Comparison of ENCODE assay signal across 12 cellular contexts in genomic region chr11:47716692-47717091, GRCh38. TPM values are rescaled to one million over a fixed set of nuclear protein-coding genes. Genes with fewer than 3 reads are reported as not detected.
DNase-seq lines count a peak whose midpoint lies in the region; ATAC-seq and TF ChIP-seq lines count a peak whose summit lies in the region.
"Had no signal": no experiment of that assay in that cellular context is flagged by ENCODE, and none has a peak within 500 bp of the region (broad histone marks: within the 10 kb centered on the region; RNA-seq: fewer than 3 reads in every experiment).

No MANE protein-coding gene starts in this region.

- DNase-seq in Caco-2 (no peak), HCT116 (ENCODE audit: low read depth, low spot score) (no peak), T-cell (no peak), glomerular visceral epithelial cell (ENCODE audit: extremely low spot score) (peak; percentile 4), globus pallidus (ENCODE audit: low spot score) (no peak), posterior cingulate gyrus (no peak)
- DNase-seq: NCI-H146; NK-92 treated with Interleukin-12 subunit alpha and Interleukin-12 subunit beta, amount 100 ng/mL, for 24 hours; T-helper 9 cell had no signal

- H2AFZ ChIP-seq in HCT116 (ENCODE audit: low read depth, low read length, poor library complexity, severe bottlenecking), result no peak overlapping the region

- ATAC-seq in HCT116 (no peak), T-cell (replicated peaks in 1 of 4) (no peak), GM21526 (IDR thresholded peaks at IDR 0.05; ENCODE audit: low FRiP score, unreplicated experiment) (no peak)
- ATAC-seq: stimulated activated memory B cell treated with anti-CD40 and anti-IgM and Interleukin-4, amounts not matched to agents 10 μg/mL and 1 μg/mL and 100 μg/mL, for 72 hours had no signal

- no peak overlapping the region for H3K4me3 Mint-ChIP-seq in Caco-2 (ENCODE audit: unreplicated experiment)
- H3K4me3 Mint-ChIP-seq in T-cell, result no peak overlapping the region
- H3K4me3 Mint-ChIP-seq: central memory CD8-positive, alpha-beta T cell; stimulated activated memory B cell treated with anti-CD40 and anti-IgM and Interleukin-4, amounts not matched to agents 10 μg/mL and 1 μg/mL and 100 μg/mL, for 72 hours had no signal

- H3K27ac ChIP-seq in HCT116 (ENCODE audit: low read depth, low read length), result no peak overlapping the region

- CTCF ChIA-PET in Caco-2 (lab: Charles Lee), result interaction anchor here (0.6 kb wide), 1 partner anchor 68 kb away, joined by 3 read pairs; no protein-coding TSS in a partner anchor
- CTCF ChIA-PET in HCT116 (lab: Charles Lee), result no interaction called here
- CTCF ChIA-PET in T-cell (lab: Charles Lee), result interaction anchor here in 1 of 2 donors (0.6 kb wide), 1 partner anchor 1033 kb away, joined by 3 read pairs; no protein-coding TSS in a partner anchor

- no peaks in the 10 kb centered on the region for H3K9me3 ChIP-seq in Caco-2
- H3K9me3 ChIP-seq in HCT116 (ENCODE audit: control insufficient read depth in 1 of 2, insufficient read depth in 1 of 2, low read depth in 1 of 2, low read length in 2 of 2), result no peaks in the 10 kb centered on the region

- H3K9me3 Mint-ChIP-seq in Caco-2 (ENCODE audit: unreplicated experiment) (no peaks in the 10 kb centered on the region), T-cell (no peaks in the 10 kb centered on the region)
- H3K9me3 Mint-ChIP-seq: central memory CD8-positive, alpha-beta T cell; stimulated activated memory B cell treated with anti-CD40 and anti-IgM and Interleukin-4, amounts not matched to agents 10 μg/mL and 1 μg/mL and 100 μg/mL, for 72 hours had no signal

- H3K27ac Mint-ChIP-seq in Caco-2 (ENCODE audit: unreplicated experiment) (no peak overlapping the region), T-cell (peak overlapping the region; percentile 67 to 81)

- H3K27me3 Mint-ChIP-seq in Caco-2 (ENCODE audit: insufficient read depth, unreplicated experiment) (no peaks in the 10 kb centered on the region), T-cell (no peaks in the 10 kb centered on the region)
- H3K27me3 Mint-ChIP-seq: central memory CD8-positive, alpha-beta T cell; stimulated activated memory B cell treated with anti-CD40 and anti-IgM and Interleukin-4, amounts not matched to agents 10 μg/mL and 1 μg/mL and 100 μg/mL, for 72 hours had no signal

- POLR2A ChIA-PET in Caco-2 (lab: Charles Lee) (no interaction called here), HCT116 (lab: Charles Lee) (interaction anchor here (0.6 to 0.9 kb wide), 2 partner anchors 13 to 22 kb away, joined by 3 to 4 read pairs; no protein-coding TSS in a partner anchor), T-cell (lab: Charles Lee) (interaction anchor here in 1 of 2 donors (0.7 to 0.8 kb wide), 3 partner anchors 9 to 95 kb away, joined by 3 read pairs; no protein-coding TSS in a partner anchor)

- TF ChIP-seq POLR2A in HCT116 (IDR thresholded peaks at IDR 0.05; ENCODE audit: borderline replicate concordance, extremely low read depth, insufficient read depth, insufficient read length), result no peak

- H3K79me2 ChIP-seq in HCT116 (ENCODE audit: insufficient read depth, low read length), result no peaks in the 10 kb centered on the region

- RAD21 ChIA-PET in HCT116 (lab: Charles Lee; ENCODE audit: low non-redundant PET in 1 of 2, low total read pairs in 2 of 2, uncharacterized antibody in 2 of 2, unreplicated experiment in 2 of 2), result no interaction called here

- no peaks in the 10 kb centered on the region for H3K9me2 ChIP-seq in HCT116 (ENCODE audit: insufficient read depth)

- TF ChIP-seq CTCF in Caco-2 (IDR thresholded peaks at IDR 0.05; ENCODE audit: insufficient read depth in 1 of 2, low read depth in 1 of 2, low read length in 1 of 2, severe bottlenecking in 1 of 2, unreplicated experiment in 1 of 2), result peak in 1 of 2 experiments; percentile 8
- no peak for TF ChIP-seq CTCF in HCT116 (IDR thresholded peaks at IDR 0.05 in 2 of 3, conservative IDR thresholded peaks at IDR 0.05 in 1 of 3; ENCODE audit: borderline replicate concordance in 1 of 3, insufficient read depth in 1 of 3, low read depth in 2 of 3, low read length in 2 of 3)

- peaks cover 67% of the 10 kb centered on the region for H3K36me3 Mint-ChIP-seq in Caco-2 (ENCODE audit: insufficient read depth, unreplicated experiment)
- H3K36me3 Mint-ChIP-seq in T-cell, result peaks cover 14% of the 10 kb centered on the region

- no peaks in the 10 kb centered on the region for H4K20me1 ChIP-seq in HCT116 (ENCODE audit: insufficient read depth)

- intact Hi-C loops in Caco-2 (cut with micrococcal nuclease; ENCODE audit: unreplicated experiment), result no loop called here
- intact Hi-C loops in HCT116 (cut with micrococcal nuclease), result no loop called here
- intact Hi-C loops in posterior cingulate gyrus (cut with DNase I), result loop anchor here (5.0 kb wide), 1 partner anchor 51 kb away; the partner anchor contains the start of gene FNBP4

- no peaks in the 10 kb centered on the region for H3K27me3 ChIP-seq in Caco-2 (replicated peaks; ENCODE audit: control insufficient read depth, insufficient read depth, low read length)
- H3K27me3 ChIP-seq in HCT116 (ENCODE audit: insufficient read depth, low read length), result no peaks in the 10 kb centered on the region

- no peaks in the 10 kb centered on the region for H3K36me3 ChIP-seq in Caco-2 (ENCODE audit: control insufficient read depth, insufficient read depth, low read length)
- H3K36me3 ChIP-seq in HCT116 (ENCODE audit: control insufficient read depth in 1 of 2, insufficient read depth in 2 of 2, low read length in 2 of 2), result peaks cover 20 to 37% of the 10 kb centered on the region in 2 experiments

- H3K4me3 ChIP-seq in Caco-2 (ENCODE audit: low read depth, low read length), result no peak overlapping the region
- H3K4me3 ChIP-seq in HCT116 (replicated peaks in 1 of 2; ENCODE audit: low read depth in 1 of 2, low read length in 2 of 2), result no peak overlapping the region

- H3K4me1 ChIP-seq in Caco-2 (no peaks in the 10 kb centered on the region), HCT116 (ENCODE audit: control insufficient read depth in 1 of 2, insufficient read depth in 2 of 2, low read length in 2 of 2) (no peaks in the 10 kb centered on the region)

- no peak overlapping the region for H3K9ac ChIP-seq in HCT116 (ENCODE audit: low read length)

- BruUV-seq in Caco-2 (replicated peaks; lab: Mats Ljungman, UMichigan) (TSS peak; percentile 21), HCT116 (replicated peaks; lab: Mats Ljungman, UMichigan) (no TSS peak)

- H3K4me1 Mint-ChIP-seq in Caco-2 (ENCODE audit: low read depth, unreplicated experiment), result no peaks in the 10 kb centered on the region
- H3K4me1 Mint-ChIP-seq in T-cell, result peaks cover 19 to 23% (median 21%) of the 10 kb centered on the region in 3 donors

- no peak overlapping the region for H3K4me2 ChIP-seq in HCT116 (ENCODE audit: low read length)

- TF ChIP-seq RAD21 in HCT116 (IDR thresholded peaks at IDR 0.05; ENCODE audit: low read depth), result peak; percentile 25; the same call in 1 of the 2 replicates

TF ChIP-seq in HCT116, 20 proteins besides CTCF, POLR2A, EP300 and RAD21:
- TF ChIP-seq MAX (IDR thresholded peaks at IDR 0.05) (no peak), ZNF274 (IDR thresholded peaks at IDR 0.05; ENCODE audit: low read depth, low read length) (no peak), FOSL1 (IDR thresholded peaks at IDR 0.05; ENCODE audit: low read depth) (no peak), SIN3A (IDR thresholded peaks at IDR 0.05; ENCODE audit: low read depth) (no peak), YY1 (IDR thresholded peaks at IDR 0.05; ENCODE audit: extremely low read depth, insufficient replicate concordance, low read depth, low read length) (no peak), EZH2phosphoT487 (IDR thresholded peaks at IDR 0.05; ENCODE audit: borderline replicate concordance) (no peak), TCF7L2 (IDR thresholded peaks at IDR 0.05; ENCODE audit: borderline replicate concordance, extremely low read depth, insufficient read depth, insufficient read length) (no peak), ELF1 (IDR thresholded peaks at IDR 0.05; ENCODE audit: borderline replicate concordance, low read depth) (no peak)
- TF ChIP-seq, protein P1, sequence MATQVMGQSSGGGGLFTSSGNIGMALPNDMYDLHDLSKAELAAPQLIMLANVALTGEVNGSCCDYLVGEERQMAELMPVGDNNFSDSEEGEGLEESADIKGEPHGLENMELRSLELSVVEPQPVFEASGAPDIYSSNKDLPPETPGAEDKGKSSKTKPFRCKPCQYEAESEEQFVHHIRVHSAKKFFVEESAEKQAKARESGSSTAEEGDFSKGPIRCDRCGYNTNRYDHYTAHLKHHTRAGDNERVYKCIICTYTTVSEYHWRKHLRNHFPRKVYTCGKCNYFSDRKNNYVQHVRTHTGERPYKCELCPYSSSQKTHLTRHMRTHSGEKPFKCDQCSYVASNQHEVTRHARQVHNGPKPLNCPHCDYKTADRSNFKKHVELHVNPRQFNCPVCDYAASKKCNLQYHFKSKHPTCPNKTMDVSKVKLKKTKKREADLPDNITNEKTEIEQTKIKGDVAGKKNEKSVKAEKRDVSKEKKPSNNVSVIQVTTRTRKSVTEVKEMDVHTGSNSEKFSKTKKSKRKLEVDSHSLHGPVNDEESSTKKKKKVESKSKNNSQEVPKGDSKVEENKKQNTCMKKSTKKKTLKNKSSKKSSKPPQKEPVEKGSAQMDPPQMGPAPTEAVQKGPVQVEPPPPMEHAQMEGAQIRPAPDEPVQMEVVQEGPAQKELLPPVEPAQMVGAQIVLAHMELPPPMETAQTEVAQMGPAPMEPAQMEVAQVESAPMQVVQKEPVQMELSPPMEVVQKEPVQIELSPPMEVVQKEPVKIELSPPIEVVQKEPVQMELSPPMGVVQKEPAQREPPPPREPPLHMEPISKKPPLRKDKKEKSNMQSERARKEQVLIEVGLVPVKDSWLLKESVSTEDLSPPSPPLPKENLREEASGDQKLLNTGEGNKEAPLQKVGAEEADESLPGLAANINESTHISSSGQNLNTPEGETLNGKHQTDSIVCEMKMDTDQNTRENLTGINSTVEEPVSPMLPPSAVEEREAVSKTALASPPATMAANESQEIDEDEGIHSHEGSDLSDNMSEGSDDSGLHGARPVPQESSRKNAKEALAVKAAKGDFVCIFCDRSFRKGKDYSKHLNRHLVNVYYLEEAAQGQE (IDR thresholded peaks at IDR 0.05; ENCODE audit: low read depth), result no peak
- TF ChIP-seq, protein P2, sequence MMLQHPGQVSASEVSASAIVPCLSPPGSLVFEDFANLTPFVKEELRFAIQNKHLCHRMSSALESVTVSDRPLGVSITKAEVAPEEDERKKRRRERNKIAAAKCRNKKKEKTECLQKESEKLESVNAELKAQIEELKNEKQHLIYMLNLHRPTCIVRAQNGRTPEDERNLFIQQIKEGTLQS (IDR thresholded peaks at IDR 0.05), result no peak

RNA-seq across cellular contexts. Expression of gene AGBL2, which starts 1.5 kb away (rescaled TPM):
- total RNA-seq in Caco-2 (2022) (2.9 and 3.4 TPM in 2 replicates), HCT116 (2021; ENCODE audit: unreplicated experiment) (not detected), T-cell (10 to 100 TPM in 1 of 5 donors, 1 to 10 TPM in 4; 6.0 to 10.4 (median 8.8) TPM)
- polyA plus RNA-seq in HCT116 (2012), result not detected in 2 replicates

RNA-seq across cellular contexts. Expression of gene FNBP4, which starts 50.4 kb away (rescaled TPM):
- total RNA-seq in Caco-2 (2022), result 104 and 112 TPM in 2 replicates
- 88.2 TPM for total RNA-seq in HCT116 (2021; ENCODE audit: unreplicated experiment)
- polyA plus RNA-seq in HCT116 (2012), result 41.3 and 43.3 TPM in 2 replicates
- total RNA-seq in T-cell, result 100 to 1,000 TPM; 249 to 308 (median 276) TPM
